Comparison of ENCODE assay signal across 1 cellular context in genomic region chr3:195508185-195508584, GRCh38.
TF ChIP-seq lines count a peak whose summit lies in the region.

No MANE protein-coding gene starts in this region.

TF ChIP-seq in GM23338, 12 proteins besides CTCF, POLR2A, EP300 and RAD21 (continued from another document):
- TF ChIP-seq ZNF114 (CRISPR knock-in tag; IDR thresholded peaks at IDR 0.05) (no peak), EZH2phosphoT487 (IDR thresholded peaks at IDR 0.05; ENCODE audit: unreplicated experiment) (no peak), POLR2AphosphoS5 (IDR thresholded peaks at IDR 0.05; ENCODE audit: low read depth) (no peak), STAT1 (IDR thresholded peaks at IDR 0.05; ENCODE audit: unreplicated experiment) (no peak)
